ENCODE assay signal across 8 cellular contexts in the genomic region with DNA sequence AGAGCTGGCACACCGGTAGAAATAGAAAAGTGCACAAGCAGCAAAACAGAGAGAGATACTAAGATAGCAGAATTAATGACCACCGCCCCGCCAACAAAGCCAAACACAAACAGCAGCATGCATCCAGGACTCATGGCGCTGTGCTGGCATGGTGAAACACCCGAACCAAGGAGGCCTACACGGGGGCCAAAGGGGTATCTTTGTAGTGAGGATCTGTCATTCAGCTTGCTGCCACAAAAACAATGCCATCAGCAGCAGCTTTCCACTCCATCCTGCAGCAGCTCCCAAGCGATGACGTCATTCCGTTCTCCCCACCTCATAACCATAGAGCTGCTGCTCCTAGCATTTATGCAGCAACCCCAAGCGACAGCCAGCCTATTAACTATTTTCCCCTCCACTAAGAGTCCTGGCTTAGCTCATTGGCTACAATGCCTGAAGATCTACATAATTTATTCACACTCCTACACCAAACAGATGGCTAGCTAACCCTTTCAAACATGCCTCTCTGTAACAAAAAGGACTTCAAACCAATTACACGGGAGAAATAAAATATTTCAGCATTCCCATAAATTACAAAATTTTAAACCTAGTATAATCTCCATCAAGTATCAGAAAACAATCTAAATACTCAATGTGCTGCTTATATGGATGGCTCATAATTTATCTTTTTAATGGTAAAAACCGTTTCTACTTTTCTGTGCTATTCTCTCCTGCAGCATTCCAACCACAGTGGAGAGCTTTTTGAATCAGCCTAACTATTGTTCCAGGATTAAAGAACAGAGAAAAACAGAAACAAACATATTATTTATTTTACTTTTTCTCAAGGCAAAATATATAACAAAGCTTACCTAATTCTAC.
DNase-seq lines count a peak whose midpoint lies in the region; ATAC-seq and TF ChIP-seq lines count a peak whose summit lies in the region.

No MANE protein-coding gene starts in this region.

- no peaks in the 10 kb centered on the region for H3K9me3 ChIP-seq in suprapubic skin

- no peak for TF ChIP-seq EP300 in suprapubic skin (IDR thresholded peaks at IDR 0.05)

- no peaks in the 10 kb centered on the region for H3K27me3 ChIP-seq in suprapubic skin

- DNase-seq in DMS 273 (lab: John Stamatoyannopoulos, UW; ENCODE audit: unreplicated experiment) (peak; percentile 99), NCI-H2171 treated with DMSO at 0.1 percent for 48 hours (lab: John Stamatoyannopoulos, UW) (peak; percentile 99), choroid plexus epithelial cell (ENCODE audit: low read depth) (peak; percentile 97), kidney glomerular epithelial cell (lab: John Stamatoyannopoulos, UW) (peak; percentile 92), suprapubic skin (ENCODE audit: low spot score in 2 of 2) (no peak), NOMO-1 treated with dmso at 0.1 percent for 144 hours (lab: John Stamatoyannopoulos, UW; ENCODE audit: unreplicated experiment) (no peak)
- DNase-seq in stimulated activated naive CD8-positive, alpha-beta T cell treated with anti-CD3 and anti-CD28 coated beads, Interleukin-15, Interleukin-2, amounts not matched to agents 100 U/mL and 50 U/mL, for 24 hours, result no peak

- peak overlapping the region; percentile 24 for H3K27ac ChIP-seq in suprapubic skin

- H3K4me3 ChIP-seq in choroid plexus epithelial cell (ENCODE audit: low read depth, low read length), result peak overlapping the region; percentile 59
- H3K4me3 ChIP-seq in suprapubic skin, result peak overlapping the region; percentile 29

- no peak for ATAC-seq in GM18868 (IDR thresholded peaks at IDR 0.05; ENCODE audit: unreplicated experiment)
- no peak for ATAC-seq in stimulated activated naive CD8-positive, alpha-beta T cell treated with anti-CD3 and anti-CD28 coated beads, Interleukin-15, Interleukin-2, amounts not matched to agents 100 U/mL and 50 U/mL, for 24 hours

- peaks cover 34% of the 10 kb centered on the region for H3K4me1 ChIP-seq in suprapubic skin

- WGBS in suprapubic skin, result 43% methylated on average over 12 of the region's 12 CpGs

- H3K36me3 ChIP-seq in suprapubic skin, result no peaks in the 10 kb centered on the region

- TF ChIP-seq CTCF in choroid plexus epithelial cell (conservative IDR thresholded peaks at IDR 0.05; ENCODE audit: low read depth, low read length), result no peak
- no peak for TF ChIP-seq CTCF in suprapubic skin (IDR thresholded peaks at IDR 0.05)

- no peak for TF ChIP-seq POLR2A in suprapubic skin (IDR thresholded peaks at IDR 0.05)

Comparison
In these comparisons a context has a peak if more than half of its experiments do, and no peak if none do; other contexts are left out.
1. DNase-seq: peak in DMS 273 (single experiment), NCI-H2171 treated with DMSO at 0.1 percent for 48 hours (single experiment), choroid plexus epithelial cell (single experiment) and kidney glomerular epithelial cell (single experiment); none in suprapubic skin (0 of 2), NOMO-1 treated with dmso at 0.1 percent for 144 hours (single experiment) and stimulated activated naive CD8-positive, alpha-beta T cell treated with anti-CD3 and anti-CD28 coated beads, Interleukin-15, Interleukin-2, amounts not matched to agents 100 U/mL and 50 U/mL, for 24 hours (single experiment).